ENCODE assay signal across 8 cellular contexts in genomic region chr4:186144180-186144579, GRCh38. TPM values are rescaled to one million over a fixed set of nuclear protein-coding genes. Genes with fewer than 3 reads are reported as not detected.
DNase-seq lines count a peak whose midpoint lies in the region; ATAC-seq, FAIRE-seq and TF ChIP-seq lines count a peak whose summit lies in the region.

No MANE protein-coding gene starts in this region.

- no peaks in the 10 kb centered on the region for H4K20me1 ChIP-seq in DOHH2 (ENCODE audit: control insufficient read depth, insufficient read depth, low read depth, low read length)

- peaks cover 50% of the 10 kb centered on the region for H3K4me1 ChIP-seq in DOHH2 (ENCODE audit: control insufficient read depth, low read length)
- peaks cover 18% of the 10 kb centered on the region; the same call in 1 of the 2 replicates for H3K4me1 ChIP-seq in HUES64 (ENCODE audit: insufficient read depth, low read length)
- H3K4me1 ChIP-seq in skeletal muscle satellite cell (ENCODE audit: control insufficient read depth, insufficient read depth, low read length): peaks cover 6% of the 10 kb centered on the region

- H3K9ac ChIP-seq in HUES64 (ENCODE audit: low read depth, low read length) (peak overlapping the region; percentile 48; the same call in 1 of the 2 replicates), skeletal muscle satellite cell (ENCODE audit: low read depth, low read length) (peak overlapping the region; percentile 53)

- peak overlapping the region; percentile 92 for H3K4me2 ChIP-seq in DOHH2 (ENCODE audit: low read length)
- peak overlapping the region; percentile 98 for H3K4me2 ChIP-seq in skeletal muscle satellite cell (ENCODE audit: low read length)

- DNase-seq in astrocyte of the cerebellum (ENCODE audit: low read depth): peak; percentile 6
- no peak for DNase-seq in GM12891 (ENCODE audit: insufficient read length, low spot score)
- DNase-seq in MV-4-11 (lab: John Stamatoyannopoulos, UW): no peak

- H3K36me3 ChIP-seq in DOHH2 (ENCODE audit: control insufficient read depth, low read length) (no peaks in the 10 kb centered on the region), HUES64 (ENCODE audit: insufficient read depth, low read length) (no peaks in the 10 kb centered on the region), skeletal muscle satellite cell (ENCODE audit: insufficient read depth, low read length) (no peaks in the 10 kb centered on the region)

- in situ Hi-C loops in astrocyte of the cerebellum (cut with HindIII; ENCODE audit: low sequenced_read_pairs): no loop called here

- no peak for FAIRE-seq in GM12891 (lab: Jason Lieb, UNC)

- ATAC-seq in GM19467 (IDR thresholded peaks at IDR 0.05; ENCODE audit: unreplicated experiment): peak; percentile 39

- TF ChIP-seq CTCF in DOHH2 (IDR thresholded peaks at IDR 0.05; ENCODE audit: low read depth, low read length, poor library complexity, severe bottlenecking) (no peak), astrocyte of the cerebellum (IDR thresholded peaks at IDR 0.05; ENCODE audit: low read depth, low read length, missing control alignments) (peak; percentile 28)

- no peaks in the 10 kb centered on the region for H3K9me2 ChIP-seq in DOHH2 (replicated peaks; ENCODE audit: control insufficient read depth, low read length)

- peaks cover 33% of the 10 kb centered on the region for H3F3A ChIP-seq in DOHH2 (ENCODE audit: control insufficient read depth, insufficient read depth)

- H3K27me3 ChIP-seq in DOHH2 (ENCODE audit: control insufficient read depth, low read length) (peaks cover 7% of the 10 kb centered on the region), HUES64 (ENCODE audit: insufficient read depth, low read length) (peaks cover 34% of the 10 kb centered on the region), skeletal muscle satellite cell (ENCODE audit: control insufficient read depth, insufficient read depth, low read length) (peaks cover 8% of the 10 kb centered on the region)

- H3K27ac ChIP-seq in DOHH2 (ENCODE audit: low read depth, low read length) (no peak overlapping the region), HUES64 (ENCODE audit: low read depth, low read length) (peak overlapping the region; percentile 7; the same call in 1 of the 2 replicates)

- 10% methylated on average over 17 of the region's 19 CpGs for WGBS in HUES64

- H3K9me3 ChIP-seq in DOHH2 (ENCODE audit: control insufficient read depth, insufficient read depth, low read length) (no peaks in the 10 kb centered on the region), HUES64 (ENCODE audit: insufficient read depth, low read depth, low read length) (no peaks in the 10 kb centered on the region), iPS-18c (ENCODE audit: control insufficient read depth, insufficient read depth, low read length) (no peaks in the 10 kb centered on the region), skeletal muscle satellite cell (replicated peaks; ENCODE audit: low read length) (no peaks in the 10 kb centered on the region)

- H3K4me3 ChIP-seq in DOHH2 (ENCODE audit: low read length) (peak overlapping the region; percentile 78), HUES64 (ENCODE audit: low read length) (peak overlapping the region; percentile 58), astrocyte of the cerebellum (ENCODE audit: low read depth, low read length) (peak overlapping the region; percentile 53), iPS-18c (ENCODE audit: insufficient read depth, low read depth, low read length) (peak overlapping the region; percentile 49), skeletal muscle satellite cell (ENCODE audit: low read length) (peak overlapping the region; percentile 76)

- peaks cover 7% of the 10 kb centered on the region for H3K79me2 ChIP-seq in DOHH2 (ENCODE audit: control insufficient read depth, low read length)

- TF ChIP-seq POLR2A in GM12891 (IDR thresholded peaks at IDR 0.05; ENCODE audit: low read depth, low read length): no peak

TF ChIP-seq in GM12891, 5 proteins besides CTCF, POLR2A, EP300 and RAD21:
- no peak for TF ChIP-seq TAF1 (IDR thresholded peaks at IDR 0.05; ENCODE audit: low read depth, low read length)
- TF ChIP-seq POU2F2 (IDR thresholded peaks at IDR 0.05; ENCODE audit: low read depth, low read length): no peak
- TF ChIP-seq POLR2AphosphoS5 (IDR thresholded peaks at IDR 0.05; ENCODE audit: low read depth, low read length): no peak
- TF ChIP-seq SPI1 (IDR thresholded peaks at IDR 0.05; ENCODE audit: low read depth, low read length): no peak
- no peak for TF ChIP-seq PAX5 (IDR thresholded peaks at IDR 0.05; ENCODE audit: insufficient read depth, low read length, severe bottlenecking)

RNA-seq across cellular contexts. Expression of gene FAM149A, which starts 39.7 kb away (rescaled TPM):
- 5.2 TPM for polyA plus RNA-seq in HUES64 (2013, experiment 1 of 2)
- polyA plus RNA-seq in HUES64 (2013, experiment 2 of 2): 4.4 TPM
- total RNA-seq in skeletal muscle satellite cell (2012; rRNA removed): 5.2 and 8.9 TPM in 2 replicates
- polyA plus RNA-seq in GM12891 (2012; ENCODE audit: low read depth, missing spikeins): 0.60 TPM

RNA-seq across cellular contexts. Expression of gene CYP4V2, which starts 47.2 kb away (rescaled TPM):
- 1.4 TPM for polyA plus RNA-seq in HUES64 (2013, experiment 1 of 2)
- 1.8 TPM for polyA plus RNA-seq in HUES64 (2013, experiment 2 of 2)
- 6.8 and 12.9 TPM in 2 replicates for total RNA-seq in skeletal muscle satellite cell (2012; rRNA removed)
- polyA plus RNA-seq in GM12891 (2012; ENCODE audit: low read depth, missing spikeins): 1.5 TPM
